Comparison of ENCODE assay signal across 22 cellular contexts in genomic region chr10:42111661-42112330, GRCh38.
DNase-seq lines count a peak whose midpoint lies in the region; ATAC-seq, FAIRE-seq and TF ChIP-seq lines count a peak whose summit lies in the region.
"Had no signal": no experiment of that assay in that cellular context is flagged by ENCODE, and none has a peak within 500 bp of the region (broad histone marks: within the 10 kb centered on the region; RNA-seq: fewer than 3 reads in every experiment).

No MANE protein-coding gene starts in this region.

- POLR2A ChIA-PET in HEK293T (lab: Yijun Ruan, JAX): no interaction called here

- DNase-seq in D341Med (ENCODE audit: low spot score): peak; percentile 3
- peak; percentile 1 for DNase-seq in GM13976 (ENCODE audit: low spot score)
- peak; percentile 58 for DNase-seq in coronary artery (ENCODE audit: low spot score)
- peak; percentile 8 for DNase-seq in urothelium cell line (ENCODE audit: low spot score)
- no peak for DNase-seq in DMS 273 (lab: John Stamatoyannopoulos, UW; ENCODE audit: unreplicated experiment)
- no peak for DNase-seq in HEK293T (ENCODE audit: extremely low spot score)
- DNase-seq: 8988T; C1 segment of cervical spinal cord; Calu3; CD4-positive, alpha-beta memory T cell; COR-L47; DMS 273 treated with DMSO at 0.1 percent for 48 hours; DMS79; EL; GDM1; GM23248; H9; HFFc6 had no signal

- in situ Hi-C loops in GM13976 (cut with MboI; ENCODE audit: low sequenced_read_pairs, unreplicated experiment): no loop called here

- TF ChIP-seq CTCF in GM13976 (IDR thresholded peaks at IDR 0.05; ENCODE audit: borderline replicate concordance, control extremely low read depth, extremely low read depth, insufficient read depth, missing control alignments): no peak
- TF ChIP-seq CTCF in coronary artery (IDR thresholded peaks at IDR 0.05): no peak

- no peak for ATAC-seq in HG02588 (IDR thresholded peaks at IDR 0.05; ENCODE audit: unreplicated experiment)
- ATAC-seq: HCT116 had no signal

- no peak overlapping the region for H3K4me3 ChIP-seq in coronary artery
- H3K4me3 ChIP-seq: GM23248 had no signal

- CTCF ChIA-PET in HEK293T (lab: Yijun Ruan, JAX): no interaction called here

- no peak overlapping the region for H3K27ac ChIP-seq in coronary artery
- H3K27ac ChIP-seq: GM23248 had no signal

- FAIRE-seq in urothelium cell line (lab: Jason Lieb, UNC): no peak
- FAIRE-seq: GM12891, H1 had no signal

TF ChIP-seq in HEK293T, 16 proteins besides CTCF, POLR2A, EP300 and RAD21:
- TF ChIP-seq BHLHE40 (IDR thresholded peaks at IDR 0.05; ENCODE audit: borderline replicate concordance) (no peak), ARNT (IDR thresholded peaks at IDR 0.05) (no peak), HDGF (IDR thresholded peaks at IDR 0.05; ENCODE audit: borderline replicate concordance) (no peak), L3MBTL2 (conservative IDR thresholded peaks at IDR 0.05) (no peak), FOXA1 (IDR thresholded peaks at IDR 0.05) (no peak)

Comparison
In these comparisons a context has a peak if more than half of its experiments do, and no peak if none do; other contexts are left out.
1. DNase-seq: peak in D341Med (single experiment), GM13976 (single experiment), coronary artery (single experiment) and urothelium cell line (single experiment); none in DMS 273 (single experiment) and HEK293T (single experiment).